In the genomic region with DNA sequence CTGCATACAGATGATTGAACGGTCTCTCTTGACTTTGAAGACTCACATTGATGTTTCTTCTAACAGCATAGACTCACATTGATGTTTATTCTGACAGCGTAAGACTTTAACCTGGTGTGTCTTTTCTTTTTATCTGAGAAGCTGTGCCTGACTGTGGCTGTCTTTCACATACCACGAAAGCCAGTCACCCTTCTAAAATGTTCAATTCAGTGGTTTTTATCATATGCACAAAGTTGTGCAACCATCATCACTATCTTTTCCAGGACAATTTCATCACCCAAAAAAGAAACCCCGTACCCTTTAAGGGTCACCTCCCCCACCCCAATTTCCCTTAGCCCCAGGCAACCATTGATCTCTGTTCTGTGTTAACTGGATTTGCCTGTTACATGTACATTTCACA, we compare ENCODE assay signal across 16 cellular contexts. TPM values are rescaled to one million over a fixed set of nuclear protein-coding genes. Genes with fewer than 3 reads are reported as not detected.
DNase-seq lines count a peak whose midpoint lies in the region; ATAC-seq and TF ChIP-seq lines count a peak whose summit lies in the region.
"Had no signal": no experiment of that assay in that cellular context is flagged by ENCODE, and none has a peak within 500 bp of the region (broad histone marks: within the 10 kb centered on the region; RNA-seq: fewer than 3 reads in every experiment).

No MANE protein-coding gene starts in this region.

- peak overlapping the region; percentile 89 for H3K27ac ChIP-seq in left ventricle myocardium inferior (replicated peaks)
- no peak overlapping the region for H3K27ac ChIP-seq in right atrium auricular region
- H3K27ac ChIP-seq in brain microvascular endothelial cell = no peak overlapping the region
- H3K27ac ChIP-seq in smooth muscle cell (ENCODE audit: low read depth) = no peak overlapping the region
- H3K27ac ChIP-seq in Peyer's patch = no peak overlapping the region
- no peak overlapping the region for H3K27ac ChIP-seq in upper lobe of left lung
- H3K27ac ChIP-seq: 22Rv1 had no signal

- TF ChIP-seq POLR2A in Peyer's patch (IDR thresholded peaks at IDR 0.05) (no peak), upper lobe of left lung (IDR thresholded peaks at IDR 0.05) (no peak)

- H4K20me1 ChIP-seq in smooth muscle cell (ENCODE audit: low read depth) = no peaks in the 10 kb centered on the region

- no peaks in the 10 kb centered on the region for H3K9me3 ChIP-seq in left ventricle myocardium inferior (replicated peaks)
- no peaks in the 10 kb centered on the region for H3K9me3 ChIP-seq in right atrium auricular region
- no peaks in the 10 kb centered on the region for H3K9me3 ChIP-seq in smooth muscle cell (replicated peaks; ENCODE audit: low read depth)
- no peaks in the 10 kb centered on the region for H3K9me3 ChIP-seq in Peyer's patch
- no peaks in the 10 kb centered on the region for H3K9me3 ChIP-seq in upper lobe of left lung

- DNase-seq in left ventricle myocardium inferior (no peak), right atrium auricular region (ENCODE audit: low spot score) (no peak), brain microvascular endothelial cell (peak; percentile 53), fibroblast of the aortic adventitia (ENCODE audit: low read depth) (peak; percentile 23), smooth muscle cell (lab: John Stamatoyannopoulos, UW; ENCODE audit: unreplicated experiment) (no peak), DMS153 (lab: John Stamatoyannopoulos, UW) (no peak), Peyer's patch (no peak), upper lobe of left lung (no peak)
- DNase-seq: CD8-positive, alpha-beta T cell; COR-L47; DND-41; GDM1; HCEC 1CT; HFFc6 had no signal

- no peak overlapping the region for H3K9ac ChIP-seq in smooth muscle cell (ENCODE audit: low read depth)

- H3K4me3 ChIP-seq in left ventricle myocardium inferior (no peak overlapping the region), right atrium auricular region (no peak overlapping the region), brain microvascular endothelial cell (ENCODE audit: low read depth, low read length) (no peak overlapping the region), fibroblast of the aortic adventitia (ENCODE audit: low read depth, low read length) (no peak overlapping the region), smooth muscle cell (no peak overlapping the region), Peyer's patch (no peak overlapping the region), upper lobe of left lung (no peak overlapping the region)

- TF ChIP-seq EP300 in upper lobe of left lung (IDR thresholded peaks at IDR 0.05) = no peak

- no peaks in the 10 kb centered on the region for H3K27me3 ChIP-seq in left ventricle myocardium inferior (ENCODE audit: low read depth)
- H3K27me3 ChIP-seq in right atrium auricular region = no peaks in the 10 kb centered on the region
- H3K27me3 ChIP-seq in brain microvascular endothelial cell (replicated peaks) = no peaks in the 10 kb centered on the region
- no peaks in the 10 kb centered on the region for H3K27me3 ChIP-seq in smooth muscle cell (ENCODE audit: low read depth)
- H3K27me3 ChIP-seq in Peyer's patch = no peaks in the 10 kb centered on the region
- no peaks in the 10 kb centered on the region for H3K27me3 ChIP-seq in upper lobe of left lung

- 55% methylated on average over 4 of the region's 4 CpGs for WGBS in smooth muscle cell (ENCODE audit: low lambda C conversion rate)
- WGBS in upper lobe of left lung, 2 donors = 75 to 79% methylated on average over 4 of the region's 4 CpGs

- intact Hi-C loops in left ventricle myocardium inferior (cut with micrococcal nuclease) = no loop called here

- no peaks in the 10 kb centered on the region for H3K36me3 ChIP-seq in left ventricle myocardium inferior
- H3K36me3 ChIP-seq in right atrium auricular region = no peaks in the 10 kb centered on the region
- H3K36me3 ChIP-seq in brain microvascular endothelial cell (replicated peaks) = no peaks in the 10 kb centered on the region
- no peaks in the 10 kb centered on the region for H3K36me3 ChIP-seq in smooth muscle cell (ENCODE audit: low read depth)
- H3K36me3 ChIP-seq in Peyer's patch = no peaks in the 10 kb centered on the region
- H3K36me3 ChIP-seq in upper lobe of left lung = peaks cover 0 to 5% (median 0%) of the 10 kb centered on the region in 4 donors

- no peaks in the 10 kb centered on the region for H3K79me2 ChIP-seq in smooth muscle cell (ENCODE audit: low read depth)

- TF ChIP-seq CTCF in left ventricle myocardium inferior (IDR thresholded peaks at IDR 0.05; ENCODE audit: borderline replicate concordance) (no peak), right atrium auricular region (IDR thresholded peaks at IDR 0.05) (no peak), brain microvascular endothelial cell (IDR thresholded peaks at IDR 0.05; ENCODE audit: low read depth, low read length, missing control alignments) (no peak), fibroblast of the aortic adventitia (IDR thresholded peaks at IDR 0.05; ENCODE audit: insufficient read depth, low read length) (no peak), smooth muscle cell (IDR thresholded peaks at IDR 0.05; ENCODE audit: borderline replicate concordance, insufficient read depth, poor library complexity, severe bottlenecking) (no peak), Peyer's patch (IDR thresholded peaks at IDR 0.05) (no peak), upper lobe of left lung (IDR thresholded peaks at IDR 0.05) (no peak)

- H2AFZ ChIP-seq in smooth muscle cell (ENCODE audit: low read depth) = no peak overlapping the region

- ATAC-seq in upper lobe of left lung (ENCODE audit: low FRiP score in 2 of 2) = no peak
- ATAC-seq: CD8-positive, alpha-beta T cell had no signal

- peak overlapping the region; percentile 6 for H3K4me2 ChIP-seq in smooth muscle cell

- peaks cover 84% of the 10 kb centered on the region for H3K4me1 ChIP-seq in left ventricle myocardium inferior
- H3K4me1 ChIP-seq in right atrium auricular region = peaks cover 0 to 58% of the 10 kb centered on the region in 2 donors
- H3K4me1 ChIP-seq in smooth muscle cell (ENCODE audit: low read depth) = no peaks in the 10 kb centered on the region
- no peaks in the 10 kb centered on the region for H3K4me1 ChIP-seq in Peyer's patch
- peaks cover 0 to 8% (median 3%) of the 10 kb centered on the region in 4 donors for H3K4me1 ChIP-seq in upper lobe of left lung

- in situ Hi-C loops in brain microvascular endothelial cell (cut with HindIII; ENCODE audit: low pct_ligation_motif_present, low sequenced_read_pairs) = no loop called here

- no peaks in the 10 kb centered on the region for H3F3A ChIP-seq in smooth muscle cell (ENCODE audit: low read depth)

RNA-seq across cellular contexts. Expression of a gene that starts 24.7 kb away (rescaled TPM):
- total RNA-seq in left ventricle myocardium inferior = 74.9 TPM
- total RNA-seq in right atrium auricular region = 10 to 100 TPM; 63.2 to 69.4 TPM
- total RNA-seq in fibroblast of the aortic adventitia (ENCODE audit: low replicate concordance) = 21.9 and 42.8 TPM in 2 replicates
- 1.4 and 4.7 TPM in 2 replicates for total RNA-seq in smooth muscle cell
- polyA plus RNA-seq in smooth muscle cell = 2.9 and 3.0 TPM in 2 replicates
- total RNA-seq in Peyer's patch = 100 to 1,000 TPM in 1 of 4 donors, 10 to 100 TPM in 3; 20.5 to 110 (median 40.7) TPM
- 100 to 1,000 TPM in 5 of 6 donors, 10 to 100 TPM in 1; 82.7 to 193 (median 120) TPM for total RNA-seq in upper lobe of left lung
- total RNA-seq: A673 had no signal

Comparison
In these comparisons a context has a peak if more than half of its experiments do, and no peak if none do; other contexts are left out.
1. DNase-seq: peak in brain microvascular endothelial cell (single experiment) and fibroblast of the aortic adventitia (single experiment); none in left ventricle myocardium inferior (single experiment), right atrium auricular region (single experiment), smooth muscle cell (single experiment), DMS153 (single experiment), Peyer's patch (0 of 3) and upper lobe of left lung (0 of 2).